8 cellular contexts compared by ENCODE assay signal in the genomic region with DNA sequence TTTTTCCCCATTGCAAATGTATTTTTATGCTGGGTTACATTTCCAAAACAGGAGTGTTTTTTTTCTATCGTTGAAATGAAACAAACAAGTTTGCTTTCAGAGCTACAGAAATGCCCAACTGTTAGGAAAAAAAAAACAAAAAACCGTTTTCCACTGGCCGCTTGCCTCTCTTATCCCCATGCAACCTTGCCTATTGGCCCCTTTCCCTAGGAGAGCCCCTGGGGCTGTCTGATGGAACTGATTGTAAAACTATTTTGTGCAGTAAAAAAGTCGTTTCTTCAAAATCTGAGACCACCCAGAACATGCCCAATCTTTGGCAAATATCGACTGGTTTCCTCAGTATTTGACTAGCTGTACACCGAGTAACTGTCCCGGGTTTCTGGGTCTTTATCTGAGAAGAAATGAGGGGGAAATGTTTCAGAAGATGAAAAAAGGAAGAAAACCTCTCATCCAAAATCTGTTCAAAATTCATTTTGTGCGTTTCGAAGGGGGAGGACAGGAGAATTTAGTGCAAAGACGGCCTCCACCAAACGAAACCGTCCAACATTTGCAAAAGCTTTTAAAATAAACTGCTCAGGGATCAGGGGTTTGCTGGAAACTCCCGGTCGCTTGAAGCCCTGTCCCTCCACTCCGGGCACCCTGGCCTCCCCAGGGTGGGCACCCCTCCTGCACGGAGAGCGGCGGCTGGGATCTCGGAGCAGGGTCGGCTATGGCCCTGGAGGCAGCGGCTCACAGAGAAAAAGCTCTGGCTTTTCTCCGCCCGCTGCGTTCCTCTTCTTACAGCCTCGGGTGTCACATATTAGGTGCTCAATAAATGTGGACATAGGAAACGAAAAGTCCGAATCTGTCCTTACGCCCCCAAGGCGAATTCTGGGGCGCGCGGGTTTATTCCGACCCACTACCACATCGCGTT. TPM values are rescaled to one million over a fixed set of nuclear protein-coding genes. Genes with fewer than 3 reads are reported as not detected.
DNase-seq lines count a peak whose midpoint lies in the region; ATAC-seq and TF ChIP-seq lines count a peak whose summit lies in the region.

No MANE protein-coding gene starts in this region.

- POLR2A ChIA-PET in HEK293T (lab: Yijun Ruan, JAX): interaction anchor here (0.7 kb wide), 1 partner anchor 418 kb away, joined by 3 read pairs; a partner anchor contains a TSS

- peaks cover 26% of the 10 kb centered on the region for H3K4me1 Mint-ChIP-seq in stimulated activated effector memory CD8-positive, alpha-beta T cell treated with anti-CD3 and anti-CD28 coated beads, Interleukin-12 subunit alpha, Interleukin-12 subunit beta, amount 100 ng/mL, for 72 hours

- peaks cover 6% of the 10 kb centered on the region for H3K36me3 Mint-ChIP-seq in stimulated activated effector memory CD8-positive, alpha-beta T cell treated with anti-CD3 and anti-CD28 coated beads, Interleukin-12 subunit alpha, Interleukin-12 subunit beta, amount 100 ng/mL, for 72 hours

- peak overlapping the region; percentile 72 for H3K4me3 Mint-ChIP-seq in stimulated activated effector memory CD8-positive, alpha-beta T cell treated with anti-CD3 and anti-CD28 coated beads, Interleukin-12 subunit alpha, Interleukin-12 subunit beta, amount 100 ng/mL, for 72 hours

- peak; percentile 18 for DNase-seq in HEK293T (ENCODE audit: extremely low spot score)
- DNase-seq in iPS-NIHi7 (ENCODE audit: extremely low spot score): peak; percentile 25
- no peak for DNase-seq in stimulated activated effector memory CD8-positive, alpha-beta T cell treated with anti-CD3 and anti-CD28 coated beads, Interleukin-12 subunit alpha, Interleukin-12 subunit beta, amount 100 ng/mL, for 72 hours (ENCODE audit: low spot score in 2 of 2)
- DNase-seq in NCI-H526 treated with DMSO at 0.1 percent for 48 hours (lab: John Stamatoyannopoulos, UW): no peak
- no peak for DNase-seq in NCI-H2107 treated with DMSO at 0.1 percent for 48 hours (lab: John Stamatoyannopoulos, UW; ENCODE audit: unreplicated experiment)
- no peak for DNase-seq in activated CD4-positive, CD25-positive, alpha-beta regulatory T cell treated with anti-CD3 and anti-CD28 coated beads, Interleukin-2, amount 50 U/mL, for 72 hours

- CTCF ChIA-PET in HEK293T (lab: Yijun Ruan, JAX): no interaction called here

- peak; percentile 2 for ATAC-seq in stimulated activated effector memory CD8-positive, alpha-beta T cell treated with anti-CD3 and anti-CD28 coated beads, Interleukin-12 subunit alpha, Interleukin-12 subunit beta, amount 100 ng/mL, for 72 hours
- ATAC-seq in HG02763 (IDR thresholded peaks at IDR 0.05; ENCODE audit: unreplicated experiment): no peak

- no peaks in the 10 kb centered on the region for H3K9me3 Mint-ChIP-seq in stimulated activated effector memory CD8-positive, alpha-beta T cell treated with anti-CD3 and anti-CD28 coated beads, Interleukin-12 subunit alpha, Interleukin-12 subunit beta, amount 100 ng/mL, for 72 hours

- peak overlapping the region; percentile 0 for H3K27ac ChIP-seq in adipose tissue (ENCODE audit: low read depth, low read length)

- WGBS in adipose tissue, 3 donors: 5 to 7% (median 6%) methylated on average over 35 of the region's 35 CpGs

- H3K27ac Mint-ChIP-seq in stimulated activated effector memory CD8-positive, alpha-beta T cell treated with anti-CD3 and anti-CD28 coated beads, Interleukin-12 subunit alpha, Interleukin-12 subunit beta, amount 100 ng/mL, for 72 hours: no peak overlapping the region

TF ChIP-seq in HEK293T, 16 proteins besides CTCF, POLR2A, EP300 and RAD21:
- TF ChIP-seq, protein P1, sequence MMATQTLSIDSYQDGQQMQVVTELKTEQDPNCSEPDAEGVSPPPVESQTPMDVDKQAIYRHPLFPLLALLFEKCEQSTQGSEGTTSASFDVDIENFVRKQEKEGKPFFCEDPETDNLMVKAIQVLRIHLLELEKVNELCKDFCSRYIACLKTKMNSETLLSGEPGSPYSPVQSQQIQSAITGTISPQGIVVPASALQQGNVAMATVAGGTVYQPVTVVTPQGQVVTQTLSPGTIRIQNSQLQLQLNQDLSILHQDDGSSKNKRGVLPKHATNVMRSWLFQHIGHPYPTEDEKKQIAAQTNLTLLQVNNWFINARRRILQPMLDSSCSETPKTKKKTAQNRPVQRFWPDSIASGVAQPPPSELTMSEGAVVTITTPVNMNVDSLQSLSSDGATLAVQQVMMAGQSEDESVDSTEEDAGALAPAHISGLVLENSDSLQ (IDR thresholded peaks at IDR 0.05): no peak
- no peak for TF ChIP-seq CTBP1 (IDR thresholded peaks at IDR 0.05; ENCODE audit: borderline replicate concordance)
- TF ChIP-seq FOXK2 (IDR thresholded peaks at IDR 0.05): no peak
- no peak for TF ChIP-seq ARNT (IDR thresholded peaks at IDR 0.05)
- TF ChIP-seq ZNF384 (IDR thresholded peaks at IDR 0.05): no peak
- no peak for TF ChIP-seq ELF4 (IDR thresholded peaks at IDR 0.05)
- TF ChIP-seq FOXM1 (IDR thresholded peaks at IDR 0.05; ENCODE audit: borderline replicate concordance): no peak
- TF ChIP-seq SP1 (IDR thresholded peaks at IDR 0.05): no peak
- no peak for TF ChIP-seq LEF1 (IDR thresholded peaks at IDR 0.05; ENCODE audit: borderline replicate concordance)
- no peak for TF ChIP-seq SUZ12 (IDR thresholded peaks at IDR 0.05)
- TF ChIP-seq L3MBTL2 (conservative IDR thresholded peaks at IDR 0.05): no peak
- TF ChIP-seq TARDBP (IDR thresholded peaks at IDR 0.05): no peak

RNA-seq across cellular contexts. Expression of a gene that starts 1.0 kb away (rescaled TPM):
- polyA plus RNA-seq in adipose tissue: 1 to 10 TPM; 1.1 to 5.4 (median 1.4) TPM

Comparison
In these comparisons a context has a peak if more than half of its experiments do, and no peak if none do; other contexts are left out.
1. DNase-seq: peak in HEK293T (single experiment) and iPS-NIHi7 (single experiment); none in stimulated activated effector memory CD8-positive, alpha-beta T cell treated with anti-CD3 and anti-CD28 coated beads, Interleukin-12 subunit alpha, Interleukin-12 subunit beta, amount 100 ng/mL, for 72 hours (0 of 2), NCI-H526 treated with DMSO at 0.1 percent for 48 hours (single experiment), NCI-H2107 treated with DMSO at 0.1 percent for 48 hours (single experiment) and activated CD4-positive, CD25-positive, alpha-beta regulatory T cell treated with anti-CD3 and anti-CD28 coated beads, Interleukin-2, amount 50 U/mL, for 72 hours (single experiment).